Comparison of ENCODE assay signal across 1 cellular context in the genomic region with DNA sequence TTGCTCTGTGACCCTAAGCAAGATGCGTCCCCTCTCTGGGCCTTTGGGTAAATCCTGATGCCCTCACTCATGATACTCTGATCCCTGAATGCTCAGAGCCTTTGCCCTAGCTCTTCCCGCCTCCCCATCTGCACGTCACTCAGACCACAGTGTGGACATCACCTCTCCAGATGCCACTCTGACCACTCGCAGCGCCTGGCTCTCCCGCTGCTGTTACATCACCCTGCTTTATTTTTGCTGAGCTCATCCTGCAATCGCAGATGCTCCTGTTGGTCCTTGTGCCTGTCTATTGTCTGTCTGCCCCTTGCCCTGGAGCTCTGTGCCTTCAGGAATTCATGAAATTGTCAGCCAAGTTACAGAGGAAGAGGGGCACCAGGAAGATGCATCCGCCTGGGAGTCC.
TF ChIP-seq lines count a peak whose summit lies in the region.

No MANE protein-coding gene starts in this region.

TF ChIP-seq in H1, 55 proteins besides CTCF, POLR2A, EP300 and RAD21:
- TF ChIP-seq POLR2AphosphoS5 (IDR thresholded peaks at IDR 0.05; ENCODE audit: low read depth, low read length) (no peak), BACH1 (IDR thresholded peaks at IDR 0.05; ENCODE audit: low read length) (no peak), SP1 (IDR thresholded peaks at IDR 0.05; ENCODE audit: low read depth, low read length) (no peak), BRCA1 (IDR thresholded peaks at IDR 0.05; ENCODE audit: low read depth, low read length) (no peak), CBX8 (IDR thresholded peaks at IDR 0.05; ENCODE audit: borderline replicate concordance, low read depth, low read length) (no peak), SIX5 (IDR thresholded peaks at IDR 0.05; ENCODE audit: low read depth, low read length) (no peak), KDM5A (IDR thresholded peaks at IDR 0.05; ENCODE audit: low read length) (no peak), TBP (IDR thresholded peaks at IDR 0.05; ENCODE audit: low read depth, low read length) (no peak), HDAC2 (IDR thresholded peaks at IDR 0.05; ENCODE audit: borderline replicate concordance in 1 of 2, low read depth in 2 of 2, low read length in 2 of 2) (no peak), FOSL1 (IDR thresholded peaks at IDR 0.05; ENCODE audit: insufficient read depth, low read depth, low read length) (no peak), BCL11A (IDR thresholded peaks at IDR 0.05; ENCODE audit: low read depth in 2 of 2, low read length in 2 of 2) (no peak), SP4 (IDR thresholded peaks at IDR 0.05; ENCODE audit: low read length) (no peak), TEAD4 (IDR thresholded peaks at IDR 0.05; ENCODE audit: low read depth, low read length) (no peak)
